ENCODE assay signal across 8 cellular contexts in the genomic region with DNA sequence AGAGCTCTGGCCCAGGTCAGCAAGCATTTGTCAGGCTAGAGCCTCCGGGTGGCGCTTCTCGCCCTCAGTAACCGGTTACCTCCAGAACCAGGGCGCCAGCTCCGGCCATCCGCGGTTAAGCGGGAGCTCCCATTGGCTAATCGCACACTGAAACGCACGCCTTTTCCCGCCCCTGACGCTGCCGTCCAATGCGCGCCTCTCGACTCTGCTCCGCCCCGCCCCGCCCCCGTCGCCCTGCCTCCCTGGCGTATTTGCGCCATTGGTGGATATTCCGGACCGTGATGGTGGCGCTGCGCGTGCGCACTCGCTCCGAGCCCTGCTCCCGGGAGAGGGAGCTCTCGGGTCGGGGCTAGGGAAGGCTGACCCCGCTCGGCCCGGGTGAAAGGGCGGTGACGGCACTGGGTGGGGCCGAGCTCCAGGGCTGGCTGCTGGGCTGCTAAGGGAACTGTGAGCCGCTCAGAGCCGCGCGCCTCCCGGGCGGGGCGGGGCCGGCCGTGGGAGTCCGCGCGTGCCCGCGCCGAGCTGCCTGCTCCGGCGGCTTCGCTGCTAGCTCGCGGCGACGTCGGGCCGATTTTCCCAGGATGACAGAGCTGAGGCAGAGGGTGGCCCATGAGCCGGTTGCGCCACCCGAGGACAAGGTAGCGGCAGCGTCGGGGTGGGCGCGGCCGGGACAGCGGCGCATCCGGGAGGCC. TPM values are rescaled to one million over a fixed set of nuclear protein-coding genes. Genes with fewer than 3 reads are reported as not detected.
DNase-seq lines count a peak whose midpoint lies in the region; ATAC-seq and TF ChIP-seq lines count a peak whose summit lies in the region.

A gene (plus strand): TSS at position 497 of the 692 bp plus-strand sequence. CDS start 85 bp downstream, at position 582.

- H3K4me3 ChIP-seq in NB4 (ENCODE audit: low read depth, low read length) (peak within 1 kb of the TSS; percentile 72), SK-N-MC (peak within 1 kb of the TSS; percentile 98), gastroesophageal sphincter (peak within 1 kb of the TSS; percentile 86 to 99), neutrophil (ENCODE audit: low read depth in 1 of 2, low read length in 1 of 2) (peak within 1 kb of the TSS; percentile 95 to 98)

- H3K36me3 ChIP-seq in SK-N-MC (ENCODE audit: insufficient read depth, low read length) (no peaks in the 10 kb centered on the region), gastroesophageal sphincter (no peaks in the 10 kb centered on the region), neutrophil (peaks cover 3% of the 10 kb centered on the region)

- DNase-seq in GM10248 (ENCODE audit: extremely low spot score) (peak; percentile 98), NB4 (ENCODE audit: low read depth) (peak; percentile 100), SK-N-MC (ENCODE audit: low read depth, low spot score) (peak; percentile 79), substantia nigra (lab: John Stamatoyannopoulos, UW) (peak; percentile 93 to 100 (median 99))
- peak; percentile 100 for DNase-seq in activated naive CD4-positive, alpha-beta T cell treated with anti-CD3 and anti-CD28 coated beads, Interleukin-2, amount 10 ng/mL, durations not matched to agents 7 days and 5 days

- peak within 1 kb of the TSS; percentile 54; the same call in 1 of the 2 replicates for H3K27ac ChIP-seq in SK-N-MC
- peak within 1 kb of the TSS; percentile 94 to 99 (median 98) for H3K27ac ChIP-seq in gastroesophageal sphincter
- H3K27ac ChIP-seq in neutrophil = peak within 1 kb of the TSS; percentile 98
- H3K27ac ChIP-seq in substantia nigra (ENCODE audit: low read depth, low read length, poor library complexity, severe bottlenecking) = peak within 1 kb of the TSS; percentile 92

- CTCF ChIA-PET in GM10248 (lab: Yijun Ruan, JAX) = interaction anchor here (0.7 to 3.7 kb wide), 44 partner anchors 8 to 481 kb away, joined by 3 to 183 read pairs (median 4); no protein-coding TSS in a partner anchor
- CTCF ChIA-PET in activated naive CD4-positive, alpha-beta T cell treated with anti-CD3 and anti-CD28 coated beads, Interleukin-2, amount 10 ng/mL, durations not matched to agents 7 days and 5 days (lab: Charles Lee) = interaction anchor here (0.7 to 5.8 kb wide), 17 partner anchors 10 to 321 kb away, joined by 3 to 108 read pairs (median 5); no protein-coding TSS in a partner anchor

- H3K36me3 Mint-ChIP-seq in activated naive CD4-positive, alpha-beta T cell treated with anti-CD3 and anti-CD28 coated beads, Interleukin-2, amount 10 ng/mL, durations not matched to agents 7 days and 5 days = peaks cover 18% of the 10 kb centered on the region

- H3K4me1 ChIP-seq in gastroesophageal sphincter (peaks cover 0 to 51% (median 26%) of the 10 kb centered on the region in 3 donors), neutrophil (ENCODE audit: control insufficient read depth in 1 of 2, insufficient read depth in 1 of 2, low read depth in 1 of 2, low read length in 1 of 2) (peaks cover 24 to 26% of the 10 kb centered on the region in 2 experiments)

- no peaks in the 10 kb centered on the region for H3K27me3 ChIP-seq in gastroesophageal sphincter
- H3K27me3 ChIP-seq in neutrophil = no peaks in the 10 kb centered on the region

- POLR2A ChIA-PET in GM10248 (lab: Yijun Ruan, JAX) = interaction anchor here (0.5 to 1.4 kb wide), 12 partner anchors 8 to 613 kb away, joined by 3 to 10 read pairs (median 4); no protein-coding TSS in a partner anchor

- peak; percentile 95 for ATAC-seq in HG02571 (IDR thresholded peaks at IDR 0.05; ENCODE audit: unreplicated experiment)
- peak; percentile 96 for ATAC-seq in gastroesophageal sphincter

- TF ChIP-seq POLR2A in NB4 (IDR thresholded peaks at IDR 0.05; ENCODE audit: extremely low read depth, insufficient read length) (peak; percentile 57), gastroesophageal sphincter (IDR thresholded peaks at IDR 0.05) (peak; percentile 93)

- no peaks in the 10 kb centered on the region for H3K9me3 Mint-ChIP-seq in activated naive CD4-positive, alpha-beta T cell treated with anti-CD3 and anti-CD28 coated beads, Interleukin-2, amount 10 ng/mL, durations not matched to agents 7 days and 5 days

- TF ChIP-seq CTCF in GM10248 (IDR thresholded peaks at IDR 0.05; ENCODE audit: control extremely low read depth, extremely low read depth, low read depth, missing control alignments) (peak; percentile 78), NB4 (IDR thresholded peaks at IDR 0.05; ENCODE audit: low read depth, low read length) (peak; percentile 58), gastroesophageal sphincter (IDR thresholded peaks at IDR 0.05) (peak; percentile 39 to 79 (median 58)), neutrophil (IDR thresholded peaks at IDR 0.05) (peak; percentile 92)

- H3K9me3 ChIP-seq in SK-N-MC (ENCODE audit: low read depth, low read length) = no peaks in the 10 kb centered on the region
- H3K9me3 ChIP-seq in gastroesophageal sphincter = no peaks in the 10 kb centered on the region
- no peaks in the 10 kb centered on the region for H3K9me3 ChIP-seq in neutrophil

- WGBS in gastroesophageal sphincter (ENCODE audit: low coverage in 1 of 2), 2 donors = no CpG with 5 or more reads among the region's 78 CpGs

- no peak for TF ChIP-seq EP300 in gastroesophageal sphincter (IDR thresholded peaks at IDR 0.05)

- peak within 1 kb of the TSS; percentile 99 for H3K27ac Mint-ChIP-seq in activated naive CD4-positive, alpha-beta T cell treated with anti-CD3 and anti-CD28 coated beads, Interleukin-2, amount 10 ng/mL, durations not matched to agents 7 days and 5 days

- H3K27me3 Mint-ChIP-seq in activated naive CD4-positive, alpha-beta T cell treated with anti-CD3 and anti-CD28 coated beads, Interleukin-2, amount 10 ng/mL, durations not matched to agents 7 days and 5 days = no peaks in the 10 kb centered on the region

- peak within 1 kb of the TSS; percentile 100 for H3K4me3 Mint-ChIP-seq in activated naive CD4-positive, alpha-beta T cell treated with anti-CD3 and anti-CD28 coated beads, Interleukin-2, amount 10 ng/mL, durations not matched to agents 7 days and 5 days

- H3K9ac ChIP-seq in SK-N-MC (ENCODE audit: insufficient read length) = peak within 1 kb of the TSS; percentile 88

- H3K4me1 Mint-ChIP-seq in activated naive CD4-positive, alpha-beta T cell treated with anti-CD3 and anti-CD28 coated beads, Interleukin-2, amount 10 ng/mL, durations not matched to agents 7 days and 5 days = peaks cover 69% of the 10 kb centered on the region

RNA-seq across cellular contexts. Expression of the gene that starts here (rescaled TPM):
- total RNA-seq in gastroesophageal sphincter = 100 to 1,000 TPM in 1 of 4 donors, 10 to 100 TPM in 3; 59.8 to 102 (median 73.9) TPM

Comparison
In these comparisons a context has a peak if more than half of its experiments do, and no peak if none do; other contexts are left out.
1. Peak in every context shown above with its lines: DNase-seq, ATAC-seq, H3K4me3 ChIP-seq and H3K27ac ChIP-seq.